In the genomic region with DNA sequence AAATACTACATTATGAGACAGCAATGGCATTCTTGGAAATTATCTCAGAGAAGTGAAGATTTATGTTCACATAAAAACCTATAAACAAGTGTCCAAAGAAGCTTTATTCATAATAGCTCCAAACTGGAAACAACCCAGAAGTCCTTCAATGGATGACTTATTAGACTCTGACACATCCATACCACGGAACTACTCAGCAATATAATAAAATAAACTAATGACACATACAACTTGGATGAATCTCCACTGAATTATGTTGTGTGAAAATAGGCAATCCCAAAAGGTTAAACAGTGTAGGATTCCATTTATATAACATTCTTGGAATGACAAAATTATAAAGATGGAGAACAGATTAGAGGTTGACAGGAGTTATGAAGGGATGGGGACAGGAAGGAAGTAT, we compare ENCODE assay signal across 1 cellular context.
A peak's percentile ranks its signal among the peaks of the same experiment; 100 is the strongest.
TF ChIP-seq lines count a peak whose summit lies in the region.

No MANE protein-coding gene starts in this region.

TF ChIP-seq in IMR-90, 13 proteins besides CTCF, POLR2A, EP300 and RAD21 (continued from another document):
- TF ChIP-seq, protein P1, sequence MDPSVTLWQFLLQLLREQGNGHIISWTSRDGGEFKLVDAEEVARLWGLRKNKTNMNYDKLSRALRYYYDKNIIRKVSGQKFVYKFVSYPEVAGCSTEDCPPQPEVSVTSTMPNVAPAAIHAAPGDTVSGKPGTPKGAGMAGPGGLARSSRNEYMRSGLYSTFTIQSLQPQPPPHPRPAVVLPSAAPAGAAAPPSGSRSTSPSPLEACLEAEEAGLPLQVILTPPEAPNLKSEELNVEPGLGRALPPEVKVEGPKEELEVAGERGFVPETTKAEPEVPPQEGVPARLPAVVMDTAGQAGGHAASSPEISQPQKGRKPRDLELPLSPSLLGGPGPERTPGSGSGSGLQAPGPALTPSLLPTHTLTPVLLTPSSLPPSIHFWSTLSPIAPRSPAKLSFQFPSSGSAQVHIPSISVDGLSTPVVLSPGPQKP (IDR thresholded peaks at IDR 0.05; ENCODE audit: borderline replicate concordance, low read depth, low read length): no peak
- peak; percentile 80 for TF ChIP-seq FOS (IDR thresholded peaks at IDR 0.05; ENCODE audit: low read depth, low read length)
